Comparison of ENCODE assay signal across 8 cellular contexts in the genomic region with DNA sequence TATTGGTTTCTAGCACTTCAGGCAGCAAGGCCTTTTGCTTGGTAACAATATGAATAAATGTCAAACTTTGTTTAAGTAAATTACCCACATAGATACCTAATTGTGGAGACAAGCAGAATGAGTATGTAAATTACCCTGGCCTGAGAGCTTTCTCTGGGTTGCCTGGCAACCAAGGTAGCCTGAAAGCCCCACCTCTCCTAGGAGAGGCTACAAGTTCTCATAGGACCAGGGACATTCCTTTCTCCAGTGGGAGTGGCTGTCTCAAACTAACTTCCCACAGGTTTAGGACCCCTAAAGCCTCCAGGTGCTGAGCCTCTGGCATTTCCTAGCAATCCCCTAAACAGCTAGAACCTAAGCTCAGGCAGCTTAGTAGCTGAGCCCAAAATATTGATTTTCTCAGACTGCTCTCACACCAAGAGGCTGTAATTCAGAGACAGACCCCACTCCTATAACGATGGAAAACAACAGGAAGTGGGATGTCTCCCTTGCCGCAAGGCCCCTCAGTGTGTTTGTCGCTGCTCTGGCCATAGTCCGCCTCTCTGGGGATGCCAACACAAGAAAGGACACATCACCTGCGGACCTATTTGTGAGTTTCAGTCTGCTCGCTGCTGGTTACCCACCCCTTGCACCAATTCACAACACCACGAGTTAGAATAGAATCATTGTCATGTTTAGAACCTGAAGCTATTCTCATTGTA.
A peak's percentile ranks its signal among the peaks of the same experiment; 100 is the strongest.
DNase-seq lines count a peak whose midpoint lies in the region; ATAC-seq lines count a peak whose summit lies in the region.

No MANE protein-coding gene starts in this region.

- no peaks in the 10 kb centered on the region for H3K27me3 Mint-ChIP-seq in naive B cell

- peak overlapping the region; percentile 95 to 99 (median 96) for H3K27ac Mint-ChIP-seq in naive B cell

- H3K36me3 Mint-ChIP-seq in naive B cell, result no peaks in the 10 kb centered on the region

- peak; percentile 63 for DNase-seq in OCI-M1 (lab: John Stamatoyannopoulos, UW)
- peak; percentile 60 for DNase-seq in naive B cell
- DNase-seq in NCI-H128 (lab: John Stamatoyannopoulos, UW; ENCODE audit: unreplicated experiment), result no peak
- no peak for DNase-seq in cerebellar nuclear complex (lab: John Stamatoyannopoulos, UW)
- DNase-seq in LoVo (ENCODE audit: low spot score), result no peak
- DNase-seq in dedifferentiated amniotic fluid mesenchymal stem cell (ENCODE audit: extremely low spot score), result no peak

- H3K4me1 Mint-ChIP-seq in naive B cell, result peaks cover 15 to 41% (median 39%) of the 10 kb centered on the region in 3 donors

- H3K4me3 Mint-ChIP-seq in naive B cell, result peak overlapping the region in 4 of 8 donors; percentile 4 to 68 (median 34)

- H3K9me3 Mint-ChIP-seq in naive B cell, result no peaks in the 10 kb centered on the region

- ATAC-seq in GM18870 (IDR thresholded peaks at IDR 0.05; ENCODE audit: unreplicated experiment) (peak; percentile 54), HG02642 (IDR thresholded peaks at IDR 0.05; ENCODE audit: poor library complexity, unreplicated experiment) (peak; percentile 82), naive B cell (ENCODE audit: low read depth in 2 of 2) (peak; percentile 69 to 73)

Comparison
In these comparisons a context has a peak if more than half of its experiments do, and no peak if none do; other contexts are left out.
1. DNase-seq: peak in OCI-M1 (single experiment) and naive B cell (single experiment); none in NCI-H128 (single experiment), cerebellar nuclear complex (0 of 2), LoVo (single experiment) and dedifferentiated amniotic fluid mesenchymal stem cell (single experiment).
2. Peak in every context shown above with its lines, with median percentiles within 50 percentile points of each other: ATAC-seq.